ENCODE assay signal across 1 cellular context in genomic region chr19:30669329-30670010, GRCh38.
TF ChIP-seq lines count a peak whose summit lies in the region.

No MANE protein-coding gene starts in this region.

TF ChIP-seq in Ishikawa, 13 proteins besides CTCF, POLR2A, EP300 and RAD21 (continued from another document):
- no peak for TF ChIP-seq FOXM1 (IDR thresholded peaks at IDR 0.05; ENCODE audit: borderline replicate concordance, low read depth)
- no peak for TF ChIP-seq EGR1 (IDR thresholded peaks at IDR 0.05)
TF ChIP-seq in Ishikawa: peak in this region for 0.
